In genomic region chr4:80138556-80139538, GRCh38 we compare ENCODE assay signal across 8 cellular contexts. TPM values are rescaled to one million over a fixed set of nuclear protein-coding genes. Genes with fewer than 3 reads are reported as not detected.
DNase-seq lines count a peak whose midpoint lies in the region; ATAC-seq and TF ChIP-seq lines count a peak whose summit lies in the region.

No MANE protein-coding gene starts in this region.

- H3K27ac Mint-ChIP-seq in natural killer cell = peak overlapping the region in 1 of 2 donors; percentile 25

- H3K9me3 Mint-ChIP-seq in natural killer cell = no peaks in the 10 kb centered on the region

- H3K9me3 ChIP-seq in BLaER1 treated with 17β-estradiol and CSF1 and Interleukin-3, amounts not matched to agents 10 nM and 100 nM (replicated peaks in 1 of 11) = peaks cover 0 to 13% (median 3%) of the 10 kb centered on the region in 11 experiments; a peak in 6 of 22 replicates

- H3K27me3 Mint-ChIP-seq in natural killer cell (ENCODE audit: low read depth in 2 of 2) = no peaks in the 10 kb centered on the region

- H3K4me1 ChIP-seq in BLaER1 treated with 17β-estradiol and CSF1 and Interleukin-3, amounts not matched to agents 10 nM and 100 nM = peaks cover 47 to 87% (median 69%) of the 10 kb centered on the region in 10 experiments

- H3K4me1 Mint-ChIP-seq in natural killer cell = peaks cover 0 to 13% of the 10 kb centered on the region in 2 donors

- H3K36me3 Mint-ChIP-seq in natural killer cell = no peaks in the 10 kb centered on the region

- POLR2A ChIA-PET in HEK293T (lab: Yijun Ruan, JAX) = no interaction called here

- peak overlapping the region; percentile 83 to 98 (median 92) for H3K27ac ChIP-seq in BLaER1 treated with 17β-estradiol and CSF1 and Interleukin-3, amounts not matched to agents 10 nM and 100 nM

- CTCF ChIA-PET in HEK293T (lab: Yijun Ruan, JAX) = no interaction called here

- DNase-seq in HT1080 (ENCODE audit: low read depth) = peak; percentile 79
- DNase-seq in activated T-cell treated with anti-CD3 and anti-CD28 coated beads for 24 hours (ENCODE audit: low read depth) = peak; percentile 36
- no peak for DNase-seq in natural killer cell
- no peak for DNase-seq in NCI-H748 treated with DMSO at 0.1 percent for 48 hours (lab: John Stamatoyannopoulos, UW)
- DNase-seq in iPS-NIHi7 (ENCODE audit: extremely low spot score) = no peak
- no peak for DNase-seq in HEK293T (ENCODE audit: extremely low spot score)

- no peak overlapping the region; a peak in 2 of 20 replicates for H3K4me3 ChIP-seq in BLaER1 treated with 17β-estradiol and CSF1 and Interleukin-3, amounts not matched to agents 10 nM and 100 nM

- H3K9ac ChIP-seq in BLaER1 treated with 17β-estradiol and CSF1 and Interleukin-3, amounts not matched to agents 10 nM and 100 nM = peak overlapping the region; percentile 65 to 83 (median 73)

- peak overlapping the region; percentile 42 to 92 (median 78) for H3K4me2 ChIP-seq in BLaER1 treated with 17β-estradiol and CSF1 and Interleukin-3, amounts not matched to agents 10 nM and 100 nM

- H3K4me3 Mint-ChIP-seq in natural killer cell = no peak overlapping the region

- no peak for TF ChIP-seq CTCF in natural killer cell (IDR thresholded peaks at IDR 0.05)

- no peaks in the 10 kb centered on the region for H4K20me1 ChIP-seq in BLaER1 treated with 17β-estradiol and CSF1 and Interleukin-3, amounts not matched to agents 10 nM and 100 nM

- H3K27me3 ChIP-seq in BLaER1 treated with 17β-estradiol and CSF1 and Interleukin-3, amounts not matched to agents 10 nM and 100 nM = no peaks in the 10 kb centered on the region

- intact Hi-C loops in natural killer cell (cut with micrococcal nuclease) = no loop called here

- ATAC-seq in GM21390 (IDR thresholded peaks at IDR 0.05; ENCODE audit: unreplicated experiment) = peak; percentile 95
- peak; percentile 54 to 75 (median 74) for ATAC-seq in natural killer cell

- no peaks in the 10 kb centered on the region for H3K36me3 ChIP-seq in BLaER1 treated with 17β-estradiol and CSF1 and Interleukin-3, amounts not matched to agents 10 nM and 100 nM

TF ChIP-seq in HEK293T, 16 proteins besides CTCF, POLR2A, EP300 and RAD21:
- TF ChIP-seq PKNOX1 (IDR thresholded peaks at IDR 0.05) (no peak), SUZ12 (IDR thresholded peaks at IDR 0.05) (no peak), NFRKB (IDR thresholded peaks at IDR 0.05) (no peak), FOXA1 (IDR thresholded peaks at IDR 0.05) (no peak), ARNT (IDR thresholded peaks at IDR 0.05) (no peak)

RNA-seq across cellular contexts. Expression of gene PRDM8, which starts 58.5 kb away (rescaled TPM):
- total RNA-seq in HT1080 (2014; rRNA removed; shearing (Covaris generic)) = 15.0 and 18.6 TPM in 2 replicates
- 27.8 and 31.2 TPM in 2 replicates for polyA plus RNA-seq in HT1080 (2015; cell fraction: cytosol; rRNA removed)
- polyA plus RNA-seq in HT1080 (2015; cell fraction: nucleus; rRNA removed) = 82.5 and 91.3 TPM in 2 replicates
- 1 to 10 TPM; 5.8 to 6.2 (median 6.0) TPM for total RNA-seq in natural killer cell

Comparison
In these comparisons a context has a peak if more than half of its experiments do, and no peak if none do; other contexts are left out.
1. DNase-seq: peak in HT1080 (single experiment) and activated T-cell treated with anti-CD3 and anti-CD28 coated beads for 24 hours (single experiment); none in natural killer cell (single experiment), NCI-H748 treated with DMSO at 0.1 percent for 48 hours (single experiment), iPS-NIHi7 (single experiment) and HEK293T (single experiment).